In genomic region chr3:31571325-31571724, GRCh38 we compare ENCODE assay signal across 21 cellular contexts.
"Had no signal": no experiment of that assay in that cellular context is flagged by ENCODE, and none has a peak within 500 bp of the region (broad histone marks: within the 10 kb centered on the region; RNA-seq: fewer than 3 reads in every experiment).

No MANE protein-coding gene starts in this region.

- DNase-seq: activated CD4-positive, alpha-beta memory T cell treated with anti-CD3 and anti-CD28 coated beads for 36 hours; activated CD4-positive, alpha-beta T cell treated with anti-CD3 and anti-CD28 coated beads for 48 hours; activated effector memory CD4-positive, alpha-beta T cell treated with anti-CD3 and anti-CD28 coated beads, Interleukin-2, amount 50 U/mL, for 16 hours; activated naive CD8-positive, alpha-beta T cell treated with anti-CD3 and anti-CD28 coated beads for 36 hours; activated T-cell treated with anti-CD3 and anti-CD28 coated beads, Interleukin-2, amount 50 U/mL, for 72 hours; amniotic stem cell; colonic mucosa; hippocampal formation; kidney glomerular epithelial cell; left lung; naive B cell; sigmoid colon; stimulated activated CD4-positive, alpha-beta T cell treated with anti-CD3 and anti-CD28 coated beads, Interleukin-15, amount 100 ng/mL, for 24 hours; stimulated activated CD4-positive, alpha-beta T cell treated with anti-CD3 and anti-CD28 coated beads, Interleukin-2, amount 100 ng/mL, for 48 hours; stimulated activated CD8-positive, alpha-beta memory T cell treated with anti-CD3 and anti-CD28 coated beads, Interleukin-4, amount 100 ng/mL, for 48 hours; stimulated activated naive CD4-positive, alpha-beta T cell; T1000; upper lobe of left lung had no signal

- H3K36me3 Mint-ChIP-seq: naive B cell, WTC11 had no signal

- H3K9me3 Mint-ChIP-seq: activated CD4-positive, alpha-beta memory T cell treated with anti-CD3 and anti-CD28 coated beads for 36 hours; activated naive CD8-positive, alpha-beta T cell treated with anti-CD3 and anti-CD28 coated beads for 36 hours; activated T-cell treated with anti-CD3 and anti-CD28 coated beads, Interleukin-2, amount 50 U/mL, for 72 hours; naive B cell; neural crest cell; T-helper 1 cell treated with Interleukin-12 subunit alpha and Interleukin-12 subunit beta and Interleukin-4 antibody, amounts not matched to agents 30 μg/mL and 1 μg/mL, for 36 hours; WTC11 had no signal

- H3K4me3 Mint-ChIP-seq: activated CD4-positive, alpha-beta memory T cell treated with anti-CD3 and anti-CD28 coated beads for 36 hours; activated naive CD8-positive, alpha-beta T cell treated with anti-CD3 and anti-CD28 coated beads for 36 hours; activated T-cell treated with anti-CD3 and anti-CD28 coated beads, Interleukin-2, amount 50 U/mL, for 72 hours; naive B cell; neural crest cell; T-helper 1 cell treated with Interleukin-12 subunit alpha and Interleukin-12 subunit beta and Interleukin-4 antibody, amounts not matched to agents 30 μg/mL and 1 μg/mL, for 36 hours; WTC11 had no signal

- H3K27me3 Mint-ChIP-seq: activated CD4-positive, alpha-beta memory T cell treated with anti-CD3 and anti-CD28 coated beads for 36 hours; activated naive CD8-positive, alpha-beta T cell treated with anti-CD3 and anti-CD28 coated beads for 36 hours; naive B cell had no signal

- H3K27ac Mint-ChIP-seq: activated CD4-positive, alpha-beta memory T cell treated with anti-CD3 and anti-CD28 coated beads for 36 hours; activated naive CD8-positive, alpha-beta T cell treated with anti-CD3 and anti-CD28 coated beads for 36 hours had no signal
